ENCODE assay signal across 13 cellular contexts in genomic region chr7:65238785-65239184, GRCh38.
"Had no signal": no experiment of that assay in that cellular context is flagged by ENCODE, and none has a peak within 500 bp of the region (broad histone marks: within the 10 kb centered on the region; RNA-seq: fewer than 3 reads in every experiment).

No MANE protein-coding gene starts in this region.

- H3K27ac ChIP-seq: dorsolateral prefrontal cortex, thoracic aorta had no signal

- H3K9me3 ChIP-seq: thoracic aorta had no signal

- DNase-seq: activated CD4-positive, alpha-beta T cell treated with anti-CD3 and anti-CD28 coated beads, Interleukin-2, amount 10 ng/mL, durations not matched to agents 7 days and 5 days; activated CD4-positive, CD25-positive, alpha-beta regulatory T cell; activated CD8-positive, alpha-beta T cell treated with anti-CD3 and anti-CD28 coated beads, Interleukin-2, amount 10 ng/mL, durations not matched to agents 7 days and 5 days; activated naive CD4-positive, alpha-beta T cell treated with Interleukin-2 at 50 U/mL for 16 hours; activated naive CD8-positive, alpha-beta T cell treated with anti-CD3 and anti-CD28 coated beads, Interleukin-2, amount 10 ng/mL, durations not matched to agents 7 days and 5 days; activated T-cell treated with anti-CD3 and anti-CD28 coated beads, Interleukin-2, amount 50 U/mL, for 24 hours; foreskin melanocyte; glutamatergic neuron; hippocampal formation had no signal

- H3K4me3 Mint-ChIP-seq: activated CD4-positive, alpha-beta T cell treated with anti-CD3 and anti-CD28 coated beads, Interleukin-2, amount 10 ng/mL, durations not matched to agents 7 days and 5 days; activated CD8-positive, alpha-beta T cell treated with anti-CD3 and anti-CD28 coated beads, Interleukin-2, amount 10 ng/mL, durations not matched to agents 7 days and 5 days had no signal

- H3K36me3 ChIP-seq: thoracic aorta had no signal

- ATAC-seq: activated CD8-positive, alpha-beta T cell treated with anti-CD3 and anti-CD28 coated beads, Interleukin-2, amount 10 ng/mL, durations not matched to agents 7 days and 5 days had no signal

- H3K27ac Mint-ChIP-seq: activated CD4-positive, alpha-beta T cell treated with anti-CD3 and anti-CD28 coated beads, Interleukin-2, amount 10 ng/mL, durations not matched to agents 7 days and 5 days; activated CD8-positive, alpha-beta T cell treated with anti-CD3 and anti-CD28 coated beads, Interleukin-2, amount 10 ng/mL, durations not matched to agents 7 days and 5 days; activated naive CD8-positive, alpha-beta T cell treated with anti-CD3 and anti-CD28 coated beads, Interleukin-2, amount 10 ng/mL, durations not matched to agents 7 days and 5 days; activated T-cell treated with anti-CD3 and anti-CD28 coated beads, Interleukin-2, amount 50 U/mL, for 24 hours; activated T-helper 2 cell treated with anti-CD3 and anti-CD28 coated beads, Interferon-gamma antibody, Interleukin-2, Interleukin-4, amounts not matched to agents 10 μg/mL and 5 μg/mL and 100 μg/mL, durations not matched to agents 14 hours and 24 hours and 36 hours; brain had no signal

- H3K9me3 Mint-ChIP-seq: activated CD4-positive, alpha-beta T cell treated with anti-CD3 and anti-CD28 coated beads, Interleukin-2, amount 10 ng/mL, durations not matched to agents 7 days and 5 days; activated naive CD8-positive, alpha-beta T cell treated with anti-CD3 and anti-CD28 coated beads, Interleukin-2, amount 10 ng/mL, durations not matched to agents 7 days and 5 days; activated T-cell treated with anti-CD3 and anti-CD28 coated beads, Interleukin-2, amount 50 U/mL, for 24 hours; activated T-helper 2 cell treated with anti-CD3 and anti-CD28 coated beads, Interferon-gamma antibody, Interleukin-2, Interleukin-4, amounts not matched to agents 10 μg/mL and 5 μg/mL and 100 μg/mL, durations not matched to agents 14 hours and 24 hours and 36 hours had no signal

- H3K36me3 Mint-ChIP-seq: activated naive CD8-positive, alpha-beta T cell treated with anti-CD3 and anti-CD28 coated beads, Interleukin-2, amount 10 ng/mL, durations not matched to agents 7 days and 5 days; brain had no signal
